ENCODE assay signal across 16 cellular contexts in the genomic region with DNA sequence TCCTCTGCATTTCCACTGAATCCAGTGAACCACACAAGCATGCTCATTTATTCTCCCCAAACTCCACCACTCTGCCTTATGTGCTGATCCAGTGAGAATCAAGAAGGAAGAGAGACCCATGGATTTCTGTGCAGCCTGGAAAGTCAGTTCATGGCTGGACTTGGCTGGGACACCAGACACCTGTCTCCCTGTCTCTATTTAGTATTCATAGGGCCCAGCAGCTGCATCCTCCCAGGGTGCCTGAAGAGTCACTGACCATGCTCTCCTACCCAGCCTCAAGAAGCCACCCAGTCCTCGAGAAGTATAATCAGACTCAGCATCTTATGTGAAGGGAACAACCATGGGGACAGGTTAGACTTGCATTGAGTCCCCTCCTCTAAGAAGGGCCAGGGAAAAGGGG.
DNase-seq lines count a peak whose midpoint lies in the region; ATAC-seq and TF ChIP-seq lines count a peak whose summit lies in the region.
"Had no signal": no experiment of that assay in that cellular context is flagged by ENCODE, and none has a peak within 500 bp of the region (broad histone marks: within the 10 kb centered on the region; RNA-seq: fewer than 3 reads in every experiment).

No MANE protein-coding gene starts in this region.

- H3K27ac ChIP-seq in BLaER1, result peak overlapping the region; percentile 42
- H3K27ac ChIP-seq in SJCRH30, result peak overlapping the region; percentile 69
- H3K27ac ChIP-seq in naive thymus-derived CD4-positive, alpha-beta T cell (ENCODE audit: low read depth, low read length), result no peak overlapping the region

- H3K9me3 ChIP-seq in BLaER1 (no peaks in the 10 kb centered on the region), SJCRH30 (replicated peaks) (no peaks in the 10 kb centered on the region)
- H3K9me3 ChIP-seq in naive thymus-derived CD4-positive, alpha-beta T cell (ENCODE audit: control insufficient read depth in 2 of 3, low read length in 3 of 3), result no peaks in the 10 kb centered on the region

- H3K4me3 ChIP-seq in BLaER1, result no peak overlapping the region
- H3K4me3 ChIP-seq in SJCRH30, result no peak overlapping the region
- no peak overlapping the region for H3K4me3 ChIP-seq in naive thymus-derived CD4-positive, alpha-beta T cell (ENCODE audit: low read length)

- H4K20me1 ChIP-seq in BLaER1, result no peaks in the 10 kb centered on the region

- H3K9me3 Mint-ChIP-seq in IgD-negative memory B cell, result no peaks in the 10 kb centered on the region
- H3K9me3 Mint-ChIP-seq in nephron, result no peaks in the 10 kb centered on the region
- H3K9me3 Mint-ChIP-seq in naive thymus-derived CD4-positive, alpha-beta T cell, result no peaks in the 10 kb centered on the region
- H3K9me3 Mint-ChIP-seq: CD4-positive, alpha-beta T cell; HFFc6 had no signal

- peaks cover 2% of the 10 kb centered on the region for H3K27me3 Mint-ChIP-seq in IgD-negative memory B cell
- peaks cover 36% of the 10 kb centered on the region for H3K27me3 Mint-ChIP-seq in nephron (ENCODE audit: low read depth)
- peaks cover 0 to 25% (median 16%) of the 10 kb centered on the region in 5 donors for H3K27me3 Mint-ChIP-seq in naive thymus-derived CD4-positive, alpha-beta T cell

- H3K9ac ChIP-seq in BLaER1, result 0 out of 2 replicates have a peak overlapping the region, but pooled peaks have one; percentile 21

- H3K4me1 ChIP-seq in BLaER1, result peaks cover 75% of the 10 kb centered on the region
- H3K4me1 ChIP-seq in SJCRH30, result peaks cover 57% of the 10 kb centered on the region
- H3K4me1 ChIP-seq in naive thymus-derived CD4-positive, alpha-beta T cell (ENCODE audit: control insufficient read depth in 2 of 2, insufficient read depth in 2 of 2, low read length in 2 of 2), result no peaks in the 10 kb centered on the region

- no peaks in the 10 kb centered on the region for H3K27me3 ChIP-seq in BLaER1
- H3K27me3 ChIP-seq in SJCRH30, result no peaks in the 10 kb centered on the region
- H3K27me3 ChIP-seq in naive thymus-derived CD4-positive, alpha-beta T cell (ENCODE audit: control insufficient read depth in 2 of 2, insufficient read depth in 2 of 2, low read length in 2 of 2), result no peaks in the 10 kb centered on the region

- H3K4me2 ChIP-seq in BLaER1, result peak overlapping the region; percentile 63

- H3K27ac Mint-ChIP-seq in IgD-negative memory B cell (peak overlapping the region in 1 of 3 donors; percentile 57), nephron (peak overlapping the region in 2 of 3 experiments; percentile 24 to 80)
- no peak overlapping the region for H3K27ac Mint-ChIP-seq in naive thymus-derived CD4-positive, alpha-beta T cell
- H3K27ac Mint-ChIP-seq: CD4-positive, alpha-beta T cell; HFFc6 had no signal

- no peak for ATAC-seq in naive thymus-derived CD4-positive, alpha-beta T cell

- intact Hi-C loops in naive thymus-derived CD4-positive, alpha-beta T cell (cut with micrococcal nuclease), result loop anchor here in 1 of 2 donors (10.0 kb wide), 1 partner anchor 71 kb away; no protein-coding TSS in a partner anchor

- POLR2A ChIA-PET in naive thymus-derived CD4-positive, alpha-beta T cell (lab: Charles Lee), result no interaction called here

- H3K36me3 ChIP-seq in BLaER1 (no peaks in the 10 kb centered on the region), SJCRH30 (no peaks in the 10 kb centered on the region)
- H3K36me3 ChIP-seq in naive thymus-derived CD4-positive, alpha-beta T cell (ENCODE audit: control insufficient read depth in 2 of 3, insufficient read depth in 3 of 3, low read length in 3 of 3), result no peaks in the 10 kb centered on the region

- no peaks in the 10 kb centered on the region for H3K36me3 Mint-ChIP-seq in IgD-negative memory B cell
- no peaks in the 10 kb centered on the region for H3K36me3 Mint-ChIP-seq in nephron (ENCODE audit: low read depth)
- H3K36me3 Mint-ChIP-seq in naive thymus-derived CD4-positive, alpha-beta T cell, result no peaks in the 10 kb centered on the region

- H3K4me3 Mint-ChIP-seq in IgD-negative memory B cell (peak overlapping the region in 3 of 4 donors; percentile 49 to 79 (median 56)), nephron (peak overlapping the region in 1 of 3 experiments; percentile 26)
- no peak overlapping the region for H3K4me3 Mint-ChIP-seq in naive thymus-derived CD4-positive, alpha-beta T cell
- H3K4me3 Mint-ChIP-seq: CD4-positive, alpha-beta T cell; HFFc6 had no signal

- H3K4me1 Mint-ChIP-seq in IgD-negative memory B cell (peaks cover 47 to 60% (median 52%) of the 10 kb centered on the region in 3 donors), nephron (peaks cover 32% of the 10 kb centered on the region)
- H3K4me1 Mint-ChIP-seq in naive thymus-derived CD4-positive, alpha-beta T cell, result peaks cover 0 to 6% (median 0%) of the 10 kb centered on the region in 7 donors

- no peak for TF ChIP-seq CTCF in nephron (IDR thresholded peaks at IDR 0.05; ENCODE audit: unreplicated experiment in 3 of 3)

- DNase-seq in SJCRH30 (peak; percentile 78 to 87), NCI-H524 (lab: John Stamatoyannopoulos, UW) (no peak), HCEC 1CT (no peak)
- no peak for DNase-seq in naive thymus-derived CD4-positive, alpha-beta T cell
- no peak for DNase-seq in stimulated activated CD4-positive, alpha-beta T cell treated with anti-CD3 and anti-CD28 coated beads, Interleukin-2, amount 100 ng/mL, for 24 hours
- DNase-seq: CD4-positive, alpha-beta T cell; DND-41; HFFc6; NCI-H1417 treated with DMSO at 0.1 percent for 48 hours; NCI-H2081; NCI-H446; NCI-H82; RPMI8226 had no signal

- CTCF ChIA-PET in naive thymus-derived CD4-positive, alpha-beta T cell (lab: Charles Lee), result no interaction called here

Comparison
In these comparisons a context has a peak if more than half of its experiments do, and no peak if none do; other contexts are left out.
1. H3K27ac Mint-ChIP-seq: peak in nephron (2 of 3); none in naive thymus-derived CD4-positive, alpha-beta T cell (0 of 9).
2. H3K4me3 Mint-ChIP-seq: peak in IgD-negative memory B cell (3 of 4); none in naive thymus-derived CD4-positive, alpha-beta T cell (0 of 10).
3. DNase-seq: peak in SJCRH30 (2 of 2); none in NCI-H524 (0 of 2), naive thymus-derived CD4-positive, alpha-beta T cell (0 of 9), stimulated activated CD4-positive, alpha-beta T cell treated with anti-CD3 and anti-CD28 coated beads, Interleukin-2, amount 100 ng/mL, for 24 hours (0 of 2) and HCEC 1CT (single experiment).